27 cellular contexts compared by ENCODE assay signal in genomic region chr13:31225998-31226675, GRCh38.
"Had no signal": no experiment of that assay in that cellular context is flagged by ENCODE, and none has a peak within 500 bp of the region (broad histone marks: within the 10 kb centered on the region; RNA-seq: fewer than 3 reads in every experiment).

No MANE protein-coding gene starts in this region.

- H3K36me3 ChIP-seq: lower lobe of right lung, pancreas, right lobe of liver, suprapubic skin had no signal

- H3K4me3 Mint-ChIP-seq: activated CD4-positive, alpha-beta memory T cell treated with anti-CD3 and anti-CD28 coated beads, Interleukin-2, amount 10 ng/mL, durations not matched to agents 7 days and 5 days; activated CD4-positive, alpha-beta T cell treated with anti-CD3 and anti-CD28 coated beads, Interleukin-2, amount 10 ng/mL, durations not matched to agents 24 days and 14 days; activated CD8-positive, alpha-beta memory T cell treated with anti-CD3 and anti-CD28 coated beads, Interleukin-2, amount 10 ng/mL, durations not matched to agents 7 days and 5 days; brain; dendritic cell treated with granulocyte-macrophage colony-stimulating factor and Interleukin-4, amounts not matched to agents 40 ng/mL and 50 ng/mL, for 4 days; natural killer cell; stimulated activated effector memory CD8-positive, alpha-beta T cell treated with anti-CD3 and anti-CD28 coated beads, Interleukin-12 subunit alpha, Interleukin-12 subunit beta, amount 100 ng/mL, for 72 hours; T-helper 1 cell treated with Interleukin-12 subunit alpha and Interleukin-12 subunit beta and Interleukin-4 antibody, amounts not matched to agents 30 μg/mL and 1 μg/mL, for 36 hours had no signal

- H3K27me3 ChIP-seq: foreskin keratinocyte, pancreas, right lobe of liver, stomach, suprapubic skin, tibial nerve had no signal

- H3K27ac ChIP-seq: foreskin keratinocyte, lower lobe of right lung, pancreas, right lobe of liver, skin epidermis, stomach, suprapubic skin, tibial nerve had no signal

- H3K9me3 ChIP-seq: lower lobe of right lung, pancreas, right lobe of liver, stomach, suprapubic skin, tibial nerve had no signal

- H3K4me3 ChIP-seq: lower lobe of right lung, pancreas, right lobe of liver, skin epidermis, stomach, suprapubic skin, tibial nerve had no signal

- ATAC-seq: activated CD4-positive, CD25-positive, alpha-beta regulatory T cell treated with anti-CD3 and anti-CD28 coated beads, Interleukin-2, amount 50 U/mL, for 24 hours; activated CD8-positive, alpha-beta memory T cell treated with anti-CD3 and anti-CD28 coated beads, Interleukin-2, amount 10 ng/mL, durations not matched to agents 7 days and 5 days; foreskin keratinocyte; left colon; natural killer cell; pancreas; right lobe of liver; stimulated activated effector memory CD8-positive, alpha-beta T cell treated with anti-CD3 and anti-CD28 coated beads, Interleukin-12 subunit alpha, Interleukin-12 subunit beta, amount 100 ng/mL, for 72 hours had no signal

- H3K27me3 Mint-ChIP-seq: activated CD4-positive, alpha-beta memory T cell treated with anti-CD3 and anti-CD28 coated beads, Interleukin-2, amount 10 ng/mL, durations not matched to agents 7 days and 5 days; activated CD4-positive, alpha-beta T cell treated with anti-CD3 and anti-CD28 coated beads, Interleukin-2, amount 10 ng/mL, durations not matched to agents 24 days and 14 days; activated CD8-positive, alpha-beta memory T cell treated with anti-CD3 and anti-CD28 coated beads, Interleukin-2, amount 10 ng/mL, durations not matched to agents 7 days and 5 days; brain; dendritic cell treated with granulocyte-macrophage colony-stimulating factor and Interleukin-4, amounts not matched to agents 40 ng/mL and 50 ng/mL, for 4 days had no signal

- H3K4me1 Mint-ChIP-seq: stimulated activated effector memory CD8-positive, alpha-beta T cell treated with anti-CD3 and anti-CD28 coated beads, Interleukin-12 subunit alpha, Interleukin-12 subunit beta, amount 100 ng/mL, for 72 hours had no signal

- DNase-seq: activated CD4-positive, alpha-beta memory T cell treated with anti-CD3 and anti-CD28 coated beads, Interleukin-2, amount 10 ng/mL, durations not matched to agents 7 days and 5 days; activated CD4-positive, alpha-beta T cell treated with anti-CD3 and anti-CD28 coated beads, Interleukin-2, amount 10 ng/mL, durations not matched to agents 24 days and 14 days; activated CD8-positive, alpha-beta memory T cell treated with anti-CD3 and anti-CD28 coated beads, Interleukin-2, amount 10 ng/mL, durations not matched to agents 7 days and 5 days; activated effector memory CD4-positive, alpha-beta T cell treated with anti-CD3 and anti-CD28 coated beads, Interleukin-2, amount 50 U/mL, for 16 hours; activated naive CD4-positive, alpha-beta T cell treated with anti-CD3 and anti-CD28 coated beads, Interleukin-2, amount 50 U/mL, for 16 hours; activated T-cell treated with anti-CD3 and anti-CD28 coated beads for 4 hours; aorta; caudate nucleus; effector CD4-positive, alpha-beta T cell; foreskin keratinocyte; hippocampal formation; islet precursor cell; left colon; lower lobe of right lung; natural killer cell; pancreas; right lobe of liver; stimulated activated CD4-positive, alpha-beta T cell treated with anti-CD3 and anti-CD28 coated beads, Interleukin-1b, Interleukin-23, amount 100 ng/mL, for 48 hours; stomach had no signal

- H3K4me1 ChIP-seq: foreskin keratinocyte, lower lobe of right lung, pancreas, stomach, suprapubic skin, tibial nerve had no signal

- H3K27ac Mint-ChIP-seq: activated CD4-positive, alpha-beta memory T cell treated with anti-CD3 and anti-CD28 coated beads, Interleukin-2, amount 10 ng/mL, durations not matched to agents 7 days and 5 days; activated CD4-positive, alpha-beta T cell treated with anti-CD3 and anti-CD28 coated beads, Interleukin-2, amount 10 ng/mL, durations not matched to agents 24 days and 14 days; activated CD8-positive, alpha-beta memory T cell treated with anti-CD3 and anti-CD28 coated beads, Interleukin-2, amount 10 ng/mL, durations not matched to agents 7 days and 5 days; dendritic cell treated with granulocyte-macrophage colony-stimulating factor and Interleukin-4, amounts not matched to agents 40 ng/mL and 50 ng/mL, for 4 days; natural killer cell; stimulated activated effector memory CD8-positive, alpha-beta T cell treated with anti-CD3 and anti-CD28 coated beads, Interleukin-12 subunit alpha, Interleukin-12 subunit beta, amount 100 ng/mL, for 72 hours; T-helper 1 cell treated with Interleukin-12 subunit alpha and Interleukin-12 subunit beta and Interleukin-4 antibody, amounts not matched to agents 30 μg/mL and 1 μg/mL, for 36 hours had no signal

- H3K36me3 Mint-ChIP-seq: activated CD8-positive, alpha-beta memory T cell treated with anti-CD3 and anti-CD28 coated beads, Interleukin-2, amount 10 ng/mL, durations not matched to agents 7 days and 5 days; natural killer cell; stimulated activated effector memory CD8-positive, alpha-beta T cell treated with anti-CD3 and anti-CD28 coated beads, Interleukin-12 subunit alpha, Interleukin-12 subunit beta, amount 100 ng/mL, for 72 hours had no signal
